18 cellular contexts compared by ENCODE assay signal in the genomic region with DNA sequence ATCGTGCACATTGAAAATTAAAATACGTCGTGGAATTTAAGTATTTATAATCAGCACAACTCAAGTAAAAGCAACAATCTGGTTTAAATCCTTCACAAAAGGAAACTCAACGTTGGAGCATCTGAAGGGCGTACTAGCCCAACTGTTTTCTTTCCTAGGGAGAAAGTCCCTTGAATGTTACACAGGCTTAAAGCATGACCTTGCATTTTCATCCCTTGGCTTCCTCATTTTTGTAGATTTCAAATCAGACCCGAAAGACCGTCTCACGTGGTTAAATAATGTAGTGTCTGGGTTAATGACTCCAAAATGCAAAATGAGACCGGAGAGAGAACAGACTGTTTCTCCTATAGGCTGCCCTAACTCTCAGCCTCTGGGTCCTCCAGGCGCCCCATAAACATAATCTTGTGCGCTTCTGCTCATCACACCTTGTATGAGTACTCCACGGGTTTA.
DNase-seq lines count a peak whose midpoint lies in the region; ATAC-seq, FAIRE-seq and TF ChIP-seq lines count a peak whose summit lies in the region.
"Had no signal": no experiment of that assay in that cellular context is flagged by ENCODE, and none has a peak within 500 bp of the region (broad histone marks: within the 10 kb centered on the region; RNA-seq: fewer than 3 reads in every experiment).

No MANE protein-coding gene starts in this region.

- H3K36me3 ChIP-seq in colonic mucosa (no peaks in the 10 kb centered on the region), spleen (no peaks in the 10 kb centered on the region), gastrocnemius medialis (no peaks in the 10 kb centered on the region)
- H3K36me3 ChIP-seq: heart right ventricle, pancreas, thoracic aorta had no signal

- H3K4me3 ChIP-seq in colonic mucosa, result no peak overlapping the region
- H3K4me3 ChIP-seq in spleen, result no peak overlapping the region
- no peak overlapping the region for H3K4me3 ChIP-seq in gastrocnemius medialis
- H3K4me3 ChIP-seq: heart right ventricle, pancreas, thoracic aorta had no signal

- H3K4me1 ChIP-seq in colonic mucosa (peaks cover 3% of the 10 kb centered on the region), spleen (peaks cover 12 to 38% (median 34%) of the 10 kb centered on the region in 6 donors), gastrocnemius medialis (peaks cover 6 to 10% of the 10 kb centered on the region in 2 donors)

- TF ChIP-seq POLR2A in GM12891 (IDR thresholded peaks at IDR 0.05; ENCODE audit: low read depth, low read length) (no peak), spleen (IDR thresholded peaks at IDR 0.05) (no peak), gastrocnemius medialis (IDR thresholded peaks at IDR 0.05) (no peak)

- H3K27ac ChIP-seq in colonic mucosa (peak overlapping the region; percentile 81), spleen (peak overlapping the region in 5 of 8 donors; percentile 9 to 66 (median 46)), gastrocnemius medialis (no peak overlapping the region)
- H3K27ac ChIP-seq: thoracic aorta had no signal

- WGBS in spleen, 5 donors, result 44 to 62% (median 55%) methylated on average over 12 of the region's 12 CpGs

- H3K27me3 ChIP-seq in colonic mucosa (no peaks in the 10 kb centered on the region), spleen (replicated peaks in 1 of 7) (no peaks in the 10 kb centered on the region), gastrocnemius medialis (no peaks in the 10 kb centered on the region)
- H3K27me3 ChIP-seq: heart right ventricle, pancreas had no signal

- FAIRE-seq in GM12891 (lab: Jason Lieb, UNC), result peak; percentile 47
- FAIRE-seq: pancreas had no signal

- no peaks in the 10 kb centered on the region for H3K9me3 ChIP-seq in colonic mucosa
- H3K9me3 ChIP-seq in spleen, result no peaks in the 10 kb centered on the region
- H3K9me3 ChIP-seq in gastrocnemius medialis, result no peaks in the 10 kb centered on the region
- H3K9me3 ChIP-seq: heart right ventricle, pancreas, thoracic aorta had no signal

- in situ Hi-C loops in gastrocnemius medialis (cut with MboI; ENCODE audit: low sequenced_read_pairs in 4 of 4), result no loop called here

- DNase-seq in GM12891 (ENCODE audit: insufficient read length, low spot score) (no peak), OCI-M1 (lab: John Stamatoyannopoulos, UW) (peak; percentile 94), colonic mucosa (no peak), spleen (no peak), DMS79 treated with DMSO at 0.1 percent for 48 hours (lab: John Stamatoyannopoulos, UW) (no peak), NCI-H446 (lab: John Stamatoyannopoulos, UW) (no peak), gastrocnemius medialis (no peak), UCSD-AML1 (lab: John Stamatoyannopoulos, UW; ENCODE audit: unreplicated experiment) (no peak)
- DNase-seq: activated CD4-positive, alpha-beta T cell treated with anti-CD3 and anti-CD28 coated beads for 48 hours; activated naive CD4-positive, alpha-beta T cell treated with anti-CD3 and anti-CD28 coated beads, Interleukin-2, amount 50 U/mL, for 16 hours; heart right ventricle; IMR-90; NCI-H1105; NCI-H748 treated with DMSO at 0.1 percent for 48 hours; pancreas; stimulated activated CD4-positive, alpha-beta T cell treated with anti-CD3 and anti-CD28 coated beads, Interleukin-2, amount 100 ng/mL, for 48 hours had no signal

- TF ChIP-seq CTCF in colonic mucosa (IDR thresholded peaks at IDR 0.05) (no peak), spleen (IDR thresholded peaks at IDR 0.05 in 8 of 11, conservative IDR thresholded peaks at IDR 0.05 in 3 of 11) (no peak), gastrocnemius medialis (IDR thresholded peaks at IDR 0.05 in 4 of 5, conservative IDR thresholded peaks at IDR 0.05 in 1 of 5) (no peak)

- no peak overlapping the region for H3K9ac ChIP-seq in colonic mucosa (ENCODE audit: low read depth in 2 of 2, low read length in 2 of 2)

- intact Hi-C loops in colonic mucosa (cut with DNase I), result no loop called here
- intact Hi-C loops in spleen (cut with DNase I; ENCODE audit: low total_unique reads), result no loop called here
- intact Hi-C loops in gastrocnemius medialis (cut with DNase I; ENCODE audit: low total_unique reads), result no loop called here

- ATAC-seq in gastrocnemius medialis, result no peak
- ATAC-seq: heart right ventricle, Right ventricle myocardium inferior had no signal

TF ChIP-seq in GM12891, 5 proteins besides CTCF, POLR2A, EP300 and RAD21:
- TF ChIP-seq POU2F2 (IDR thresholded peaks at IDR 0.05; ENCODE audit: low read depth, low read length) (no peak), SPI1 (IDR thresholded peaks at IDR 0.05; ENCODE audit: low read depth, low read length) (peak; percentile 67)

Comparison
In these comparisons a context has a peak if more than half of its experiments do, and no peak if none do; other contexts are left out.
1. H3K27ac ChIP-seq: peak in colonic mucosa (single experiment) and spleen (5 of 8); none in gastrocnemius medialis (0 of 4).